ENCODE assay signal across 1 cellular context in the genomic region with DNA sequence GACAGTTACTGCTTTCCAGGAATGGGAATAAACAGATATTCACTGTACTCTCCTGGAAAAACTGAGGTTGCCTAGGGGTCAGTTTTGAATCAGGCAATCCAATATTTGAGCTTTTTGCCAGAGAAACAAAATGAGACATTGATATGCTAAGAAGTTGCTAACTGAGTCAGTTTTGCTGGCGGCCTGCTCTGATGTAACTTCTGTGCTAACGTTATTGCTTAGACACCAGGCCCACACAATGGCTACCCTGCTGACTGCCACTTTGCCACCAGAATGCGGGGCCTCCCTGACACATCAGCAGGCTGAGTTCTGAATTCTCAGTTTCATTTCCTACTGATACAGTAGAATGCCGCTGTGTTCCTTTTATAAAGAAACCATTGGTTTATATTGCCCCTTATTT.
TF ChIP-seq lines count a peak whose summit lies in the region.

No MANE protein-coding gene starts in this region.

TF ChIP-seq in WTC11, 78 proteins besides CTCF, POLR2A, EP300 and RAD21 (continued from another document):
- TF ChIP-seq, protein P1, sequence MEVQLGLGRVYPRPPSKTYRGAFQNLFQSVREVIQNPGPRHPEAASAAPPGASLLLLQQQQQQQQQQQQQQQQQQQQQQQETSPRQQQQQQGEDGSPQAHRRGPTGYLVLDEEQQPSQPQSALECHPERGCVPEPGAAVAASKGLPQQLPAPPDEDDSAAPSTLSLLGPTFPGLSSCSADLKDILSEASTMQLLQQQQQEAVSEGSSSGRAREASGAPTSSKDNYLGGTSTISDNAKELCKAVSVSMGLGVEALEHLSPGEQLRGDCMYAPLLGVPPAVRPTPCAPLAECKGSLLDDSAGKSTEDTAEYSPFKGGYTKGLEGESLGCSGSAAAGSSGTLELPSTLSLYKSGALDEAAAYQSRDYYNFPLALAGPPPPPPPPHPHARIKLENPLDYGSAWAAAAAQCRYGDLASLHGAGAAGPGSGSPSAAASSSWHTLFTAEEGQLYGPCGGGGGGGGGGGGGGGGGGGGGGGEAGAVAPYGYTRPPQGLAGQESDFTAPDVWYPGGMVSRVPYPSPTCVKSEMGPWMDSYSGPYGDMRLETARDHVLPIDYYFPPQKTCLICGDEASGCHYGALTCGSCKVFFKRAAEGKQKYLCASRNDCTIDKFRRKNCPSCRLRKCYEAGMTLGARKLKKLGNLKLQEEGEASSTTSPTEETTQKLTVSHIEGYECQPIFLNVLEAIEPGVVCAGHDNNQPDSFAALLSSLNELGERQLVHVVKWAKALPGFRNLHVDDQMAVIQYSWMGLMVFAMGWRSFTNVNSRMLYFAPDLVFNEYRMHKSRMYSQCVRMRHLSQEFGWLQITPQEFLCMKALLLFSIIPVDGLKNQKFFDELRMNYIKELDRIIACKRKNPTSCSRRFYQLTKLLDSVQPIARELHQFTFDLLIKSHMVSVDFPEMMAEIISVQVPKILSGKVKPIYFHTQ (CRISPR knock-in tag; IDR thresholded peaks at IDR 0.05) = no peak
- TF ChIP-seq AFF4 (CRISPR knock-in tag; IDR thresholded peaks at IDR 0.05; ENCODE audit: borderline replicate concordance) (no peak), EMX1 (CRISPR knock-in tag; IDR thresholded peaks at IDR 0.05) (no peak), ZBTB43 (CRISPR knock-in tag; IDR thresholded peaks at IDR 0.05) (no peak), ATF6 (CRISPR knock-in tag; IDR thresholded peaks at IDR 0.05) (no peak), PRDM15 (CRISPR knock-in tag; IDR thresholded peaks at IDR 0.05) (no peak), PRRX2 (CRISPR knock-in tag; IDR thresholded peaks at IDR 0.05) (no peak), MAX (CRISPR knock-in tag; IDR thresholded peaks at IDR 0.05) (no peak), CBFB (CRISPR knock-in tag; IDR thresholded peaks at IDR 0.05; ENCODE audit: low read depth) (no peak), GABPB1 (CRISPR knock-in tag; IDR thresholded peaks at IDR 0.05) (no peak), USF1 (CRISPR knock-in tag; IDR thresholded peaks at IDR 0.05) (no peak), CREM (CRISPR knock-in tag; IDR thresholded peaks at IDR 0.05) (no peak), ESRRA (CRISPR knock-in tag; IDR thresholded peaks at IDR 0.05; ENCODE audit: borderline replicate concordance) (no peak), ZNF416 (CRISPR knock-in tag; IDR thresholded peaks at IDR 0.05) (no peak), CREB1 (CRISPR knock-in tag; IDR thresholded peaks at IDR 0.05) (no peak), FOXP4 (CRISPR knock-in tag; IDR thresholded peaks at IDR 0.05) (no peak)
- TF ChIP-seq, protein P2, sequence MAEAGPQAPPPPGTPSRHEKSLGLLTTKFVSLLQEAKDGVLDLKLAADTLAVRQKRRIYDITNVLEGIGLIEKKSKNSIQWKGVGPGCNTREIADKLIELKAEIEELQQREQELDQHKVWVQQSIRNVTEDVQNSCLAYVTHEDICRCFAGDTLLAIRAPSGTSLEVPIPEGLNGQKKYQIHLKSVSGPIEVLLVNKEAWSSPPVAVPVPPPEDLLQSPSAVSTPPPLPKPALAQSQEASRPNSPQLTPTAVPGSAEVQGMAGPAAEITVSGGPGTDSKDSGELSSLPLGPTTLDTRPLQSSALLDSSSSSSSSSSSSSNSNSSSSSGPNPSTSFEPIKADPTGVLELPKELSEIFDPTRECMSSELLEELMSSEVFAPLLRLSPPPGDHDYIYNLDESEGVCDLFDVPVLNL (CRISPR knock-in tag; IDR thresholded peaks at IDR 0.05; ENCODE audit: borderline replicate concordance, low read depth) = no peak
